In genomic region chr15:36579792-36580431, GRCh38 we compare ENCODE assay signal across 8 cellular contexts. TPM values are rescaled to one million over a fixed set of nuclear protein-coding genes. Genes with fewer than 3 reads are reported as not detected.
DNase-seq lines count a peak whose midpoint lies in the region; ATAC-seq and TF ChIP-seq lines count a peak whose summit lies in the region.

No MANE protein-coding gene starts in this region.

- CTCF ChIA-PET in naive thymus-derived CD4-positive, alpha-beta T cell (lab: Charles Lee): no interaction called here

- intact Hi-C loops in naive thymus-derived CD4-positive, alpha-beta T cell (cut with micrococcal nuclease): loop anchor here (1.0 to 10.0 kb wide), 5 partner anchors 1034 to 1875 kb away; partner anchors contain the start of genes DPH6 (in 1 of the 2) and FAM98B (in 1 of the 2)
- intact Hi-C loops in uterus (cut with DNase I; ENCODE audit: low total_unique reads): loop anchor here (10.0 kb wide), 1 partner anchor 835 kb away; no protein-coding TSS in a partner anchor

- H3K36me3 Mint-ChIP-seq in endodermal cell (ENCODE audit: low read depth): no peaks in the 10 kb centered on the region
- H3K36me3 Mint-ChIP-seq in naive thymus-derived CD4-positive, alpha-beta T cell: peaks cover 0 to 7% (median 0%) of the 10 kb centered on the region in 5 donors

- POLR2A ChIA-PET in naive thymus-derived CD4-positive, alpha-beta T cell (lab: Charles Lee): no interaction called here

- H3K4me3 ChIP-seq in ACC112 (ENCODE audit: low read depth, low read length) (peak overlapping the region; percentile 88), endodermal cell (ENCODE audit: low read length) (peak overlapping the region; percentile 75), uterus (peak overlapping the region; percentile 82 to 88)
- peak overlapping the region; percentile 92 for H3K4me3 ChIP-seq in naive thymus-derived CD4-positive, alpha-beta T cell (ENCODE audit: low read length)

- H3K9me3 ChIP-seq in endodermal cell (ENCODE audit: control insufficient read depth, low read length) (no peaks in the 10 kb centered on the region), uterus (no peaks in the 10 kb centered on the region)
- H3K9me3 ChIP-seq in naive thymus-derived CD4-positive, alpha-beta T cell (ENCODE audit: control insufficient read depth in 2 of 3, low read length in 3 of 3): no peaks in the 10 kb centered on the region

- no peak overlapping the region for H3K27ac ChIP-seq in ACC112 (ENCODE audit: low read depth, low read length)
- H3K27ac ChIP-seq in endodermal cell (ENCODE audit: low read depth, low read length): no peak overlapping the region
- H3K27ac ChIP-seq in naive thymus-derived CD4-positive, alpha-beta T cell (ENCODE audit: low read depth, low read length): peak overlapping the region; percentile 85
- peak overlapping the region; percentile 89 to 91 for H3K27ac ChIP-seq in uterus

- peak; percentile 15 for DNase-seq in T follicular helper cell (ENCODE audit: low read depth)
- DNase-seq in endodermal cell: no peak
- peak in 1 of 9 donors; percentile 27 for DNase-seq in naive thymus-derived CD4-positive, alpha-beta T cell
- peak in 1 of 2 donors; percentile 37 for DNase-seq in uterus
- DNase-seq in hepatic stellate cell (ENCODE audit: low spot score): no peak

- TF ChIP-seq CTCF in endodermal cell (conservative IDR thresholded peaks at IDR 0.05) (no peak), uterus (IDR thresholded peaks at IDR 0.05) (no peak)

- peak overlapping the region; percentile 81 for H3K4me3 Mint-ChIP-seq in endodermal cell
- H3K4me3 Mint-ChIP-seq in naive thymus-derived CD4-positive, alpha-beta T cell: peak overlapping the region; percentile 85 to 94 (median 92)

- peaks cover 29% of the 10 kb centered on the region for H3K4me1 ChIP-seq in ACC112 (ENCODE audit: control insufficient read depth, insufficient read depth, low read length, unreplicated experiment)
- no peaks in the 10 kb centered on the region for H3K4me1 ChIP-seq in endodermal cell (ENCODE audit: control insufficient read depth, insufficient read depth, low read length)
- H3K4me1 ChIP-seq in naive thymus-derived CD4-positive, alpha-beta T cell (ENCODE audit: control insufficient read depth in 2 of 2, insufficient read depth in 2 of 2, low read length in 2 of 2): peaks cover 6% of the 10 kb centered on the region in 2 donors
- H3K4me1 ChIP-seq in uterus: no peaks in the 10 kb centered on the region

- no peaks in the 10 kb centered on the region for H3K36me3 ChIP-seq in ACC112 (ENCODE audit: insufficient read depth, low read length)
- no peaks in the 10 kb centered on the region for H3K36me3 ChIP-seq in endodermal cell (ENCODE audit: control insufficient read depth, insufficient read depth, low read length)
- H3K36me3 ChIP-seq in naive thymus-derived CD4-positive, alpha-beta T cell (ENCODE audit: control insufficient read depth in 2 of 3, insufficient read depth in 3 of 3, low read length in 3 of 3): no peaks in the 10 kb centered on the region
- no peaks in the 10 kb centered on the region for H3K36me3 ChIP-seq in uterus

- H3K9ac ChIP-seq in endodermal cell (ENCODE audit: extremely low read depth, low read length, poor library complexity, severe bottlenecking): no peak overlapping the region

- H3K79me2 ChIP-seq in ACC112 (ENCODE audit: control insufficient read depth, insufficient read depth, low read length, unreplicated experiment): peaks cover 35% of the 10 kb centered on the region

- peaks cover 5% of the 10 kb centered on the region for H3K4me1 Mint-ChIP-seq in endodermal cell
- H3K4me1 Mint-ChIP-seq in naive thymus-derived CD4-positive, alpha-beta T cell: peaks cover 7 to 34% (median 26%) of the 10 kb centered on the region in 7 donors

- WGBS in endodermal cell (ENCODE audit: insufficient coverage in 1 of 2, insufficient read length in 1 of 2), 2 experiments: 83 to 84% methylated on average over 6 to 17 of the region's 17 CpGs

- H2AFZ ChIP-seq in ACC112 (ENCODE audit: low read length, unreplicated experiment): peak overlapping the region; percentile 86

- ATAC-seq in GM18861 (IDR thresholded peaks at IDR 0.05; ENCODE audit: unreplicated experiment): peak; percentile 17
- peak; percentile 13 for ATAC-seq in HG03108 (IDR thresholded peaks at IDR 0.05; ENCODE audit: unreplicated experiment)
- peak; percentile 23 for ATAC-seq in naive thymus-derived CD4-positive, alpha-beta T cell

- H3K9me3 Mint-ChIP-seq in endodermal cell: no peaks in the 10 kb centered on the region
- peaks cover 0 to 3% (median 0%) of the 10 kb centered on the region in 11 donors for H3K9me3 Mint-ChIP-seq in naive thymus-derived CD4-positive, alpha-beta T cell

- TF ChIP-seq POLR2A in uterus (IDR thresholded peaks at IDR 0.05): no peak

- peak overlapping the region; percentile 97 for H3K27ac Mint-ChIP-seq in endodermal cell
- peak overlapping the region; percentile 56 to 96 (median 91) for H3K27ac Mint-ChIP-seq in naive thymus-derived CD4-positive, alpha-beta T cell

- H3K27me3 Mint-ChIP-seq in endodermal cell (ENCODE audit: insufficient read depth): no peaks in the 10 kb centered on the region
- H3K27me3 Mint-ChIP-seq in naive thymus-derived CD4-positive, alpha-beta T cell: peaks cover 0 to 4% (median 0%) of the 10 kb centered on the region in 5 donors

- no peaks in the 10 kb centered on the region for H3K27me3 ChIP-seq in ACC112 (ENCODE audit: insufficient read depth, low read length)
- H3K27me3 ChIP-seq in endodermal cell (ENCODE audit: control insufficient read depth, insufficient read depth, low read length, poor library complexity, severe bottlenecking): no peaks in the 10 kb centered on the region
- H3K27me3 ChIP-seq in naive thymus-derived CD4-positive, alpha-beta T cell (ENCODE audit: control insufficient read depth in 2 of 2, insufficient read depth in 2 of 2, low read length in 2 of 2): no peaks in the 10 kb centered on the region
- no peaks in the 10 kb centered on the region for H3K27me3 ChIP-seq in uterus

RNA-seq across cellular contexts. Expression of gene CDIN1, which starts 0.5 kb away (rescaled TPM):
- total RNA-seq in endodermal cell (10 to 100 TPM; 10.8 to 19.7 TPM), uterus (10 to 100 TPM; 10.2 to 49.1 (median 25.2) TPM)
- 15.0 TPM for polyA plus RNA-seq in endodermal cell (2013, experiment 1 of 2)
- polyA plus RNA-seq in endodermal cell (2013, experiment 2 of 2): 14.5 TPM
- total RNA-seq in naive thymus-derived CD4-positive, alpha-beta T cell: 10 to 100 TPM in 1 of 5 experiments, 1 to 10 TPM in 4; 4.2 to 10.4 (median 6.0) TPM
- polyA plus RNA-seq in naive thymus-derived CD4-positive, alpha-beta T cell: 1 to 10 TPM; 3.3 to 5.7 TPM

Comparison
In these comparisons a context has a peak if more than half of its experiments do, and no peak if none do; other contexts are left out.
1. H3K27ac ChIP-seq: peak in naive thymus-derived CD4-positive, alpha-beta T cell (single experiment) and uterus (2 of 2); none in ACC112 (single experiment) and endodermal cell (single experiment).
2. Peak in every context shown above with its lines, with median percentiles within 50 percentile points of each other: H3K4me3 ChIP-seq and ATAC-seq.